24 cellular contexts compared by ENCODE assay signal in genomic region chr10:50851884-50852671, GRCh38. TPM values are rescaled to one million over a fixed set of nuclear protein-coding genes. Genes with fewer than 3 reads are reported as not detected.
"Had no signal": no experiment of that assay in that cellular context is flagged by ENCODE, and none has a peak within 500 bp of the region (broad histone marks: within the 10 kb centered on the region; RNA-seq: fewer than 3 reads in every experiment).

No MANE protein-coding gene starts in this region.

- H3K27ac ChIP-seq: right atrium auricular region, tibial nerve, vagina, WERI-Rb-1 had no signal

- H3K4me3 ChIP-seq: right atrium auricular region, tibial nerve, vagina had no signal

- H3K27me3 ChIP-seq: right atrium auricular region, vagina had no signal

- H3K36me3 ChIP-seq: right atrium auricular region, tibial nerve, vagina, WERI-Rb-1 had no signal

- DNase-seq: activated CD4-positive, alpha-beta T cell treated with anti-CD3 and anti-CD28 coated beads for 1 hour; activated gamma-delta T cell; activated T-cell treated with anti-CD3 and anti-CD28 coated beads, Interleukin-2, amount 50 U/mL, for 72 hours; dermis blood vessel endothelial cell; effector memory CD8-positive, alpha-beta T cell; glutamatergic neuron; hypothalamus; islet precursor cell; midbrain; nephron progenitor cell; occipital lobe; stimulated activated CD4-positive, alpha-beta T cell treated with anti-CD3 and anti-CD28 coated beads, Interleukin-2, amount 100 ng/mL, for 24 hours; T-helper 1 cell; T-helper 9 cell; WERI-Rb-1 had no signal

- H3K4me1 ChIP-seq: right atrium auricular region, tibial nerve, vagina had no signal

- ATAC-seq: activated T-cell treated with anti-CD3 and anti-CD28 coated beads, Interleukin-2, amount 50 U/mL, for 72 hours; effector memory CD8-positive, alpha-beta T cell had no signal

- H3K9me3 ChIP-seq: right atrium auricular region, tibial nerve, vagina had no signal

RNA-seq across cellular contexts. Expression of gene A1CF, which starts 33.3 kb away (rescaled TPM):
- total RNA-seq: activated CD8-positive, alpha-beta memory T cell treated with anti-CD3 and anti-CD28 coated beads for 36 hours; activated T-cell treated with anti-CD3 and anti-CD28 coated beads, Interleukin-2, amount 50 U/mL, for 72 hours; astrocyte; bronchial epithelial cell; dermis blood vessel endothelial cell; lung microvascular endothelial cell; occipital lobe; posterior vena cava; right atrium auricular region; skeletal muscle tissue; tibial nerve; vagina had no signal
